In genomic region chr14:90060965-90061848, GRCh38 we compare ENCODE assay signal across 8 cellular contexts. TPM values are rescaled to one million over a fixed set of nuclear protein-coding genes. Genes with fewer than 3 reads are reported as not detected.
DNase-seq lines count a peak whose midpoint lies in the region; ATAC-seq lines count a peak whose summit lies in the region.

No MANE protein-coding gene starts in this region.

- ATAC-seq in GM18909 (IDR thresholded peaks at IDR 0.05; ENCODE audit: poor library complexity, unreplicated experiment) (peak; percentile 25), HG03571 (IDR thresholded peaks at IDR 0.05; ENCODE audit: unreplicated experiment) (no peak)
- ATAC-seq in activated CD4-positive, CD25-positive, alpha-beta regulatory T cell treated with anti-CD3 and anti-CD28 coated beads, Interleukin-2, amount 50 U/mL, for 24 hours = no peak

- peaks cover 49% of the 10 kb centered on the region for H3K4me1 ChIP-seq in mononuclear cell (ENCODE audit: insufficient read depth, low read length)

- intact Hi-C loops in dendritic cell treated with granulocyte-macrophage colony-stimulating factor and Interleukin-4, amounts not matched to agents 40 ng/mL and 50 ng/mL, for 4 days (cut with micrococcal nuclease) = loop anchor here (5.0 kb wide), 3 partner anchors 36 to 176 kb away; no protein-coding TSS in a partner anchor

- H3K36me3 Mint-ChIP-seq in dendritic cell treated with granulocyte-macrophage colony-stimulating factor and Interleukin-4, amounts not matched to agents 40 ng/mL and 50 ng/mL, for 4 days (ENCODE audit: low read depth) = peaks cover 32% of the 10 kb centered on the region

- peak overlapping the region; percentile 92 for H3K4me3 Mint-ChIP-seq in dendritic cell treated with granulocyte-macrophage colony-stimulating factor and Interleukin-4, amounts not matched to agents 40 ng/mL and 50 ng/mL, for 4 days

- H3K27me3 ChIP-seq in mononuclear cell (ENCODE audit: insufficient read depth, low read length) = peaks cover 77% of the 10 kb centered on the region

- H3K4me3 ChIP-seq in mononuclear cell (ENCODE audit: low read length) = peak overlapping the region; percentile 36

- peaks cover 36% of the 10 kb centered on the region for H3K27me3 Mint-ChIP-seq in dendritic cell treated with granulocyte-macrophage colony-stimulating factor and Interleukin-4, amounts not matched to agents 40 ng/mL and 50 ng/mL, for 4 days

- peak overlapping the region; percentile 86 for H3K27ac Mint-ChIP-seq in dendritic cell treated with granulocyte-macrophage colony-stimulating factor and Interleukin-4, amounts not matched to agents 40 ng/mL and 50 ng/mL, for 4 days

- H3K9me3 Mint-ChIP-seq in dendritic cell treated with granulocyte-macrophage colony-stimulating factor and Interleukin-4, amounts not matched to agents 40 ng/mL and 50 ng/mL, for 4 days = no peaks in the 10 kb centered on the region

- DNase-seq in AG08396 (ENCODE audit: low spot score) (peak; percentile 21), NCI-H146 treated with DMSO at 0.1 percent for 48 hours (lab: John Stamatoyannopoulos, UW; ENCODE audit: unreplicated experiment) (peak; percentile 39), occipital lobe (lab: John Stamatoyannopoulos, UW) (no peak)

- peaks cover 57% of the 10 kb centered on the region for H3K4me1 Mint-ChIP-seq in dendritic cell treated with granulocyte-macrophage colony-stimulating factor and Interleukin-4, amounts not matched to agents 40 ng/mL and 50 ng/mL, for 4 days (ENCODE audit: low read depth)

- no peaks in the 10 kb centered on the region for H3K9me3 ChIP-seq in mononuclear cell (ENCODE audit: low read depth, low read length)

RNA-seq across cellular contexts. Expression of gene KCNK13, which starts 0.6 kb away (rescaled TPM):
- total RNA-seq in mononuclear cell = 0.42 TPM
- total RNA-seq in occipital lobe = 1.2 TPM
